Comparison of ENCODE assay signal across 24 cellular contexts in genomic region chr16:49468611-49469322, GRCh38.
DNase-seq lines count a peak whose midpoint lies in the region; FAIRE-seq and TF ChIP-seq lines count a peak whose summit lies in the region.
"Had no signal": no experiment of that assay in that cellular context is flagged by ENCODE, and none has a peak within 500 bp of the region (broad histone marks: within the 10 kb centered on the region; RNA-seq: fewer than 3 reads in every experiment).

No MANE protein-coding gene starts in this region.

- TF ChIP-seq CTCF in glutamatergic neuron (IDR thresholded peaks at IDR 0.05; ENCODE audit: partially characterized antibody, unreplicated experiment) (no peak), stomach (IDR thresholded peaks at IDR 0.05) (no peak)

- intact Hi-C loops in activated CD4-positive, alpha-beta memory T cell treated with anti-CD3 and anti-CD28 coated beads for 36 hours (cut with micrococcal nuclease) = no loop called here
- intact Hi-C loops in stomach (cut with DNase I; ENCODE audit: low total_unique reads) = no loop called here

- H3K27ac Mint-ChIP-seq in activated CD4-positive, alpha-beta memory T cell treated with anti-CD3 and anti-CD28 coated beads, Interleukin-2, amount 10 ng/mL, durations not matched to agents 7 days and 5 days = no peak overlapping the region
- no peak overlapping the region for H3K27ac Mint-ChIP-seq in activated CD4-positive, alpha-beta memory T cell treated with anti-CD3 and anti-CD28 coated beads for 36 hours
- no peak overlapping the region for H3K27ac Mint-ChIP-seq in glutamatergic neuron (ENCODE audit: unreplicated experiment)
- H3K27ac Mint-ChIP-seq: activated naive CD4-positive, alpha-beta T cell treated with anti-CD3 and anti-CD28 coated beads for 36 hours; mesothelial cell of epicardium; nephron had no signal

- no peaks in the 10 kb centered on the region for H3K9me3 Mint-ChIP-seq in activated CD4-positive, alpha-beta memory T cell treated with anti-CD3 and anti-CD28 coated beads, Interleukin-2, amount 10 ng/mL, durations not matched to agents 7 days and 5 days
- no peaks in the 10 kb centered on the region for H3K9me3 Mint-ChIP-seq in activated CD4-positive, alpha-beta memory T cell treated with anti-CD3 and anti-CD28 coated beads for 36 hours
- H3K9me3 Mint-ChIP-seq in glutamatergic neuron (ENCODE audit: unreplicated experiment) = peaks cover 7% of the 10 kb centered on the region
- H3K9me3 Mint-ChIP-seq: activated naive CD4-positive, alpha-beta T cell treated with anti-CD3 and anti-CD28 coated beads for 36 hours; effector memory CD8-positive, alpha-beta T cell; mesothelial cell of epicardium; nephron had no signal

- no peak overlapping the region for H3K4me3 Mint-ChIP-seq in activated CD4-positive, alpha-beta memory T cell treated with anti-CD3 and anti-CD28 coated beads, Interleukin-2, amount 10 ng/mL, durations not matched to agents 7 days and 5 days
- no peak overlapping the region for H3K4me3 Mint-ChIP-seq in activated CD4-positive, alpha-beta memory T cell treated with anti-CD3 and anti-CD28 coated beads for 36 hours
- H3K4me3 Mint-ChIP-seq in glutamatergic neuron (ENCODE audit: unreplicated experiment) = no peak overlapping the region
- H3K4me3 Mint-ChIP-seq: activated naive CD4-positive, alpha-beta T cell treated with anti-CD3 and anti-CD28 coated beads for 36 hours; effector memory CD8-positive, alpha-beta T cell; mesothelial cell of epicardium; nephron had no signal

- peaks cover 3% of the 10 kb centered on the region; the same call in 1 of the 2 replicates for H4K20me1 ChIP-seq in Karpas-422 (ENCODE audit: insufficient read depth, low read depth, low read length)

- 79 to 96% (median 88%) methylated on average over 3 of the region's 3 CpGs for WGBS in stomach, 5 donors

- no peak for TF ChIP-seq POLR2A in stomach (IDR thresholded peaks at IDR 0.05)

- no peaks in the 10 kb centered on the region for H3K9me2 ChIP-seq in Karpas-422 (replicated peaks; ENCODE audit: insufficient read depth, low read length)

- peaks cover 10% of the 10 kb centered on the region for H3K4me1 Mint-ChIP-seq in activated CD4-positive, alpha-beta memory T cell treated with anti-CD3 and anti-CD28 coated beads, Interleukin-2, amount 10 ng/mL, durations not matched to agents 7 days and 5 days
- H3K4me1 Mint-ChIP-seq in activated CD4-positive, alpha-beta memory T cell treated with anti-CD3 and anti-CD28 coated beads for 36 hours (ENCODE audit: low read depth) = peaks cover 10% of the 10 kb centered on the region
- H3K4me1 Mint-ChIP-seq in glutamatergic neuron (ENCODE audit: low read depth, unreplicated experiment) = peaks cover 9% of the 10 kb centered on the region

- H3K36me3 Mint-ChIP-seq in activated CD4-positive, alpha-beta memory T cell treated with anti-CD3 and anti-CD28 coated beads, Interleukin-2, amount 10 ng/mL, durations not matched to agents 7 days and 5 days (ENCODE audit: low read depth) = no peaks in the 10 kb centered on the region
- no peaks in the 10 kb centered on the region for H3K36me3 Mint-ChIP-seq in activated CD4-positive, alpha-beta memory T cell treated with anti-CD3 and anti-CD28 coated beads for 36 hours
- no peaks in the 10 kb centered on the region for H3K36me3 Mint-ChIP-seq in glutamatergic neuron (ENCODE audit: unreplicated experiment)
- H3K36me3 Mint-ChIP-seq: mesothelial cell of epicardium had no signal

- FAIRE-seq in GM19239 (lab: Jason Lieb, UNC) = no peak

- no peak overlapping the region for H2AFZ ChIP-seq in Karpas-422 (ENCODE audit: low read length)

- H3K4me3 ChIP-seq in Karpas-422 (ENCODE audit: low read length) (no peak overlapping the region), stomach (no peak overlapping the region)
- H3K4me3 ChIP-seq: prostate gland, skin epidermis, transverse colon had no signal

- H3K36me3 ChIP-seq in Karpas-422 (ENCODE audit: insufficient read depth, low read length) (no peaks in the 10 kb centered on the region), stomach (no peaks in the 10 kb centered on the region)
- H3K36me3 ChIP-seq: BE2C, prostate gland, transverse colon had no signal

- CTCF ChIA-PET in activated CD4-positive, alpha-beta memory T cell treated with anti-CD3 and anti-CD28 coated beads, Interleukin-2, amount 10 ng/mL, durations not matched to agents 7 days and 5 days (lab: Charles Lee) = no interaction called here
- CTCF ChIA-PET in activated CD4-positive, alpha-beta memory T cell treated with anti-CD3 and anti-CD28 coated beads for 36 hours (lab: Charles Lee) = no interaction called here

- no peaks in the 10 kb centered on the region for H3K79me2 ChIP-seq in Karpas-422 (ENCODE audit: low read length)

- POLR2A ChIA-PET in activated CD4-positive, alpha-beta memory T cell treated with anti-CD3 and anti-CD28 coated beads, Interleukin-2, amount 10 ng/mL, durations not matched to agents 7 days and 5 days (lab: Charles Lee) = no interaction called here
- POLR2A ChIA-PET in activated CD4-positive, alpha-beta memory T cell treated with anti-CD3 and anti-CD28 coated beads for 36 hours (lab: Charles Lee) = no interaction called here

- H3K9me3 ChIP-seq in Karpas-422 (ENCODE audit: low read length) = no peaks in the 10 kb centered on the region
- H3K9me3 ChIP-seq in stomach = no peaks in the 10 kb centered on the region
- H3K9me3 ChIP-seq: BE2C, prostate gland, transverse colon had no signal

- peak overlapping the region; percentile 20; the same call in 1 of the 2 replicates for H3K27ac ChIP-seq in Karpas-422 (ENCODE audit: low read length)
- H3K27ac ChIP-seq in stomach = no peak overlapping the region
- H3K27ac ChIP-seq: prostate gland, skin epidermis, transverse colon had no signal

- H3K9ac ChIP-seq in Karpas-422 (ENCODE audit: low read length) = no peak overlapping the region

- peak overlapping the region; percentile 4 for H3K4me2 ChIP-seq in Karpas-422 (ENCODE audit: low read depth, low read length, poor library complexity, severe bottlenecking)

- H3K27me3 ChIP-seq in Karpas-422 (ENCODE audit: low read length) (no peaks in the 10 kb centered on the region), stomach (peaks cover 3 to 20% (median 14%) of the 10 kb centered on the region in 3 donors)
- H3K27me3 ChIP-seq: BE2C had no signal

- peak; percentile 8 for DNase-seq in activated CD4-positive, alpha-beta memory T cell treated with anti-CD3 and anti-CD28 coated beads, Interleukin-2, amount 10 ng/mL, durations not matched to agents 7 days and 5 days
- no peak for DNase-seq in activated CD4-positive, alpha-beta memory T cell treated with anti-CD3 and anti-CD28 coated beads for 36 hours
- DNase-seq in Karpas-422 = peak; percentile 64
- peak; percentile 7 for DNase-seq in glutamatergic neuron
- DNase-seq in stomach = peak; percentile 10
- no peak for DNase-seq in GM19239 (ENCODE audit: insufficient read length, low spot score)
- DNase-seq in medulla oblongata (ENCODE audit: extremely low spot score) = no peak
- DNase-seq in cerebellar nuclear complex (lab: John Stamatoyannopoulos, UW) = no peak
- DNase-seq: activated CD4-positive, alpha-beta T cell treated with anti-CD3 and anti-CD28 coated beads for 1 hour; activated naive CD4-positive, alpha-beta T cell treated with anti-CD3 and anti-CD28 coated beads for 36 hours; anterior cingulate cortex; BE2C; caudate nucleus; effector memory CD8-positive, alpha-beta T cell; kidney glomerular epithelial cell; NCI-H1105; NCI-H2107; NCI-H510A; stimulated activated naive CD8-positive, alpha-beta T cell treated with anti-CD3 and anti-CD28 coated beads, Interleukin-15, Interleukin-2, amounts not matched to agents 100 U/mL and 50 U/mL, for 24 hours; transverse colon had no signal

- H3K4me1 ChIP-seq in Karpas-422 (ENCODE audit: low read length) = peaks cover 57% of the 10 kb centered on the region
- peaks cover 0 to 8% (median 3%) of the 10 kb centered on the region in 4 donors for H3K4me1 ChIP-seq in stomach
- H3K4me1 ChIP-seq: BE2C, prostate gland, transverse colon had no signal

- peaks cover 4% of the 10 kb centered on the region for H3K27me3 Mint-ChIP-seq in activated CD4-positive, alpha-beta memory T cell treated with anti-CD3 and anti-CD28 coated beads, Interleukin-2, amount 10 ng/mL, durations not matched to agents 7 days and 5 days
- no peaks in the 10 kb centered on the region for H3K27me3 Mint-ChIP-seq in activated CD4-positive, alpha-beta memory T cell treated with anti-CD3 and anti-CD28 coated beads for 36 hours
- peaks cover 9% of the 10 kb centered on the region for H3K27me3 Mint-ChIP-seq in glutamatergic neuron (ENCODE audit: unreplicated experiment)

- TF ChIP-seq EP300 in stomach (IDR thresholded peaks at IDR 0.05) = no peak

Comparison
In these comparisons a context has a peak if more than half of its experiments do, and no peak if none do; other contexts are left out.
1. DNase-seq: peak in activated CD4-positive, alpha-beta memory T cell treated with anti-CD3 and anti-CD28 coated beads, Interleukin-2, amount 10 ng/mL, durations not matched to agents 7 days and 5 days (single experiment), Karpas-422 (single experiment), glutamatergic neuron (single experiment) and stomach (single experiment); none in activated CD4-positive, alpha-beta memory T cell treated with anti-CD3 and anti-CD28 coated beads for 36 hours (single experiment), GM19239 (single experiment), medulla oblongata (single experiment) and cerebellar nuclear complex (0 of 2).